In the genomic region with DNA sequence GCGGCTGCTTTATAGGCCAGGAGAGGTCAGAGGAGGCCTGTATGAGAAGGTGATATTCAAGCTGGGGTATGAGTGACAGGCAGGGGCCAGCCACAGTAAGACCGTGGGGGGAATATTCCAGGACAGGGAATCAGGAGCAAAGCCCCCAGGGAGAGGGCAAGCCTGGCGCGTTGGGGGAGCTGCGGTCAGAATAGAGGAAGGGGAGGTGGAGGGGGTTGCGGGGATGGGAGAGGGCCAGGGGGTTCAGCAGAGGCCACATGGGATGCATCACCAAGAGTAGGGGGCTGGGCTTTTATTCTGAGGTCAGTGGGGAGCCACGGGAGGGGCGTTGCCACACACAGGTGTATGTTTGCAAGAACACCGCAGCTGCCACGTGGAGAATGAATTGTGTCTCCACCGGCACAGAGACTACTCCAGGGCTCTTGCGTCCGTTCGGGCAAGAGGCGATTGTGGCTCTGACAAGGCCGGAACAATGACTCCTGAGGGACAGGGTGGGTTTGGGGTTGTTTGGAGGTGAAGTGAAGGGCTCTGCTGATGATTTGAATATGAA, we compare ENCODE assay signal across 16 cellular contexts.
DNase-seq lines count a peak whose midpoint lies in the region; ATAC-seq, FAIRE-seq and TF ChIP-seq lines count a peak whose summit lies in the region.
"Had no signal": no experiment of that assay in that cellular context is flagged by ENCODE, and none has a peak within 500 bp of the region (broad histone marks: within the 10 kb centered on the region; RNA-seq: fewer than 3 reads in every experiment).

No MANE protein-coding gene starts in this region.

- no peak overlapping the region for H3K4me3 Mint-ChIP-seq in neural progenitor cell
- H3K4me3 Mint-ChIP-seq: B cell; CD4-positive, alpha-beta T cell; GM23338; H9 had no signal

- no peak overlapping the region for H3K27ac ChIP-seq in BLaER1
- no peak overlapping the region for H3K27ac ChIP-seq in RWPE2 (ENCODE audit: poor library complexity, severe bottlenecking)
- no peak overlapping the region for H3K27ac ChIP-seq in kidney (ENCODE audit: low read depth in 2 of 2, low read length in 2 of 2)
- no peak overlapping the region for H3K27ac ChIP-seq in neural progenitor cell
- H3K27ac ChIP-seq: C4-2B had no signal

- H3K9me3 Mint-ChIP-seq in neural progenitor cell, result peaks cover under 1% of the 10 kb centered on the region
- H3K9me3 Mint-ChIP-seq: CD4-positive, alpha-beta T cell had no signal

- H3K36me3 Mint-ChIP-seq in neural progenitor cell, result no peaks in the 10 kb centered on the region

- H3K9me3 ChIP-seq in BLaER1 (peaks cover 4% of the 10 kb centered on the region), RWPE2 (ENCODE audit: severe bottlenecking) (no peaks in the 10 kb centered on the region), kidney (ENCODE audit: control insufficient read depth in 1 of 2, low read length in 2 of 2) (no peaks in the 10 kb centered on the region), neural progenitor cell (ENCODE audit: low read depth) (no peaks in the 10 kb centered on the region)

- H3K27me3 ChIP-seq in BLaER1, result no peaks in the 10 kb centered on the region
- no peaks in the 10 kb centered on the region for H3K27me3 ChIP-seq in RWPE2 (ENCODE audit: insufficient read depth, poor library complexity, severe bottlenecking)
- peaks cover 3% of the 10 kb centered on the region for H3K27me3 ChIP-seq in neural progenitor cell

- peak overlapping the region; percentile 83 for H3K27ac Mint-ChIP-seq in neural progenitor cell
- H3K27ac Mint-ChIP-seq: B cell; CD4-positive, alpha-beta T cell; GM23338; H9 had no signal

- peaks cover 3% of the 10 kb centered on the region for H3F3A ChIP-seq in neural progenitor cell (ENCODE audit: low read depth)

- H3K27me3 Mint-ChIP-seq in neural progenitor cell (ENCODE audit: insufficient read depth, low read depth), result peaks cover 6% of the 10 kb centered on the region

- no peak for ATAC-seq in RWPE2 (ENCODE audit: low read depth)
- ATAC-seq: GM23338 had no signal

- H2AFZ ChIP-seq in neural progenitor cell (replicated peaks), result no peak overlapping the region
- H2AFZ ChIP-seq: GM23338 had no signal

- no peak for FAIRE-seq in kidney (lab: Jason Lieb, UNC)

- H3K4me3 ChIP-seq in BLaER1 (no peak overlapping the region), RWPE2 (ENCODE audit: severe bottlenecking) (no peak overlapping the region), kidney (ENCODE audit: low read length in 2 of 2) (no peak overlapping the region), neural progenitor cell (no peak overlapping the region)
- H3K4me3 ChIP-seq: GM23338 had no signal

- H4K20me1 ChIP-seq in BLaER1 (no peaks in the 10 kb centered on the region), neural progenitor cell (ENCODE audit: low read depth) (no peaks in the 10 kb centered on the region)

- H3K36me3 ChIP-seq in BLaER1 (no peaks in the 10 kb centered on the region), RWPE2 (ENCODE audit: low read depth) (no peaks in the 10 kb centered on the region), kidney (ENCODE audit: control insufficient read depth in 1 of 2, insufficient read depth in 2 of 2, low read length in 2 of 2) (no peaks in the 10 kb centered on the region), neural progenitor cell (no peaks in the 10 kb centered on the region)

- peaks cover 52% of the 10 kb centered on the region for H3K4me1 ChIP-seq in BLaER1
- H3K4me1 ChIP-seq in RWPE2 (ENCODE audit: insufficient read depth, poor library complexity, severe bottlenecking), result no peaks in the 10 kb centered on the region
- no peaks in the 10 kb centered on the region for H3K4me1 ChIP-seq in kidney (ENCODE audit: control insufficient read depth in 1 of 2, insufficient read depth in 1 of 2, low read depth in 1 of 2, low read length in 2 of 2)
- no peaks in the 10 kb centered on the region for H3K4me1 ChIP-seq in neural progenitor cell

- no peaks in the 10 kb centered on the region for H3K79me2 ChIP-seq in neural progenitor cell (ENCODE audit: low read depth)

- H3K9ac ChIP-seq in BLaER1, result no peak overlapping the region
- H3K9ac ChIP-seq in kidney (ENCODE audit: low read length in 2 of 2), result no peak overlapping the region
- no peak overlapping the region for H3K9ac ChIP-seq in neural progenitor cell

- TF ChIP-seq CTCF in RWPE2 (IDR thresholded peaks at IDR 0.05; ENCODE audit: poor library complexity, severe bottlenecking) (no peak), kidney (IDR thresholded peaks at IDR 0.05; ENCODE audit: borderline replicate concordance, extremely low read depth, insufficient read depth) (no peak), neural progenitor cell (IDR thresholded peaks at IDR 0.05) (no peak)

- H3K4me2 ChIP-seq in BLaER1, result peak overlapping the region; percentile 56
- H3K4me2 ChIP-seq in neural progenitor cell, result no peak overlapping the region
- H3K4me2 ChIP-seq: GM23338 had no signal

- peaks cover 16% of the 10 kb centered on the region for H3K4me1 Mint-ChIP-seq in neural progenitor cell
- H3K4me1 Mint-ChIP-seq: B cell had no signal

- intact Hi-C loops in kidney (cut with DNase I), result no loop called here

- DNase-seq in RWPE2 (ENCODE audit: low spot score), result peak; percentile 29
- DNase-seq in kidney, result peak; percentile 44
- DNase-seq in neural progenitor cell (ENCODE audit: low spot score), result no peak
- no peak for DNase-seq in NCI-H524 (lab: John Stamatoyannopoulos, UW)
- no peak for DNase-seq in DMS 273 treated with DMSO at 0.1 percent for 48 hours (lab: John Stamatoyannopoulos, UW)
- DNase-seq in stimulated activated naive CD4-positive, alpha-beta T cell (lab: John Stamatoyannopoulos, UW), result no peak
- DNase-seq in activated naive CD4-positive, alpha-beta T cell treated with anti-CD3 and anti-CD28 coated beads, Interleukin-2, amount 50 U/mL, for 16 hours, result no peak
- DNase-seq: 8988T; CD4-positive, alpha-beta T cell; DMS79 treated with DMSO at 0.1 percent for 48 hours; GF-D8; H9 had no signal

Comparison
In these comparisons a context has a peak if more than half of its experiments do, and no peak if none do; other contexts are left out.
1. DNase-seq: peak in RWPE2 (single experiment) and kidney (single experiment); none in neural progenitor cell (single experiment), NCI-H524 (0 of 2), DMS 273 treated with DMSO at 0.1 percent for 48 hours (single experiment), stimulated activated naive CD4-positive, alpha-beta T cell (0 of 6) and activated naive CD4-positive, alpha-beta T cell treated with anti-CD3 and anti-CD28 coated beads, Interleukin-2, amount 50 U/mL, for 16 hours (single experiment).